In the genomic region with DNA sequence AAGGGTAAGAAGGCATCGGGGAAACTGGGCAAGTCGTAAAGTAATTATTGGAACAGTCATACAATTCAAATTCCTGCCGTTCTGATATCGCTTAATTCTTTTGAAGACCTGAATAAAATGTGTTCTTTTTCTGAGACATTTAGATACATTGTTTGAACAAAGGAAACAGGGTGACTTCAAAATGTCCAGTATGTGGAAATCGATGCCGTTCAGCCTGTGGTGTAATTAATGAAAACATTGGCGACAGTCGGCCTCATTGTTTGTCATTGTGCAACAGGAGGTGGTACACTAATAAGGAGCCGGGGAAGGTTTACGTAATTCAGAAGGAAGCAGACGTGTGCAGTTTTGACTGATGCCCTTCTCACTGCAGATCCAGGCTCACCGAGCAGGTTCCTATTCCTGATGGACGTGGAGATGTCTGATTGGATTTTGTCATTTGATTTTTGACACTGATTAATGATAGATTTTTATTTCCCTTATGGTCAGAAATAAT, we compare ENCODE assay signal across 1 cellular context.
TF ChIP-seq lines count a peak whose summit lies in the region.

No MANE protein-coding gene starts in this region.

TF ChIP-seq in HepG2, 621 proteins besides CTCF, POLR2A, EP300 and RAD21 (continued from another document and continues in another):
- TF ChIP-seq, protein P1, sequence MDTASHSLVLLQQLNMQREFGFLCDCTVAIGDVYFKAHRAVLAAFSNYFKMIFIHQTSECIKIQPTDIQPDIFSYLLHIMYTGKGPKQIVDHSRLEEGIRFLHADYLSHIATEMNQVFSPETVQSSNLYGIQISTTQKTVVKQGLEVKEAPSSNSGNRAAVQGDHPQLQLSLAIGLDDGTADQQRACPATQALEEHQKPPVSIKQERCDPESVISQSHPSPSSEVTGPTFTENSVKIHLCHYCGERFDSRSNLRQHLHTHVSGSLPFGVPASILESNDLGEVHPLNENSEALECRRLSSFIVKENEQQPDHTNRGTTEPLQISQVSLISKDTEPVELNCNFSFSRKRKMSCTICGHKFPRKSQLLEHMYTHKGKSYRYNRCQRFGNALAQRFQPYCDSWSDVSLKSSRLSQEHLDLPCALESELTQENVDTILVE (CRISPR knock-in tag; IDR thresholded peaks at IDR 0.05) = peak; percentile 72; the same call in 1 of the 2 replicates
- TF ChIP-seq ZNF709 (CRISPR knock-in tag; IDR thresholded peaks at IDR 0.05) (peak; percentile 51; the same call in 1 of the 2 replicates), ZNF713 (CRISPR knock-in tag; IDR thresholded peaks at IDR 0.05) (no peak), MIXL1 (CRISPR knock-in tag; IDR thresholded peaks at IDR 0.05) (peak; percentile 100), PHF21A (CRISPR knock-in tag; IDR thresholded peaks at IDR 0.05) (peak; percentile 88), REPIN1 (CRISPR knock-in tag; IDR thresholded peaks at IDR 0.05; ENCODE audit: borderline replicate concordance, low read depth) (no peak), BRD4 (CRISPR knock-in tag; IDR thresholded peaks at IDR 0.05) (peak; percentile 80), EHMT2 (IDR thresholded peaks at IDR 0.05; ENCODE audit: borderline replicate concordance, low read depth, low read length) (no peak), MBNL3 (CRISPR knock-in tag; conservative IDR thresholded peaks at IDR 0.05) (no peak), RXRB (CRISPR knock-in tag; IDR thresholded peaks at IDR 0.05; ENCODE audit: borderline replicate concordance) (peak; percentile 83), RELA (CRISPR knock-in tag; IDR thresholded peaks at IDR 0.05) (peak; percentile 84; the same call in 1 of the 2 replicates), ZNF746 (CRISPR knock-in tag; IDR thresholded peaks at IDR 0.05) (0 out of 2 replicates have a peak, but pooled peaks have one; percentile 29), RNF2 (conservative IDR thresholded peaks at IDR 0.05; ENCODE audit: low read depth) (no peak), NR2F6 (IDR thresholded peaks at IDR 0.05) (peak; percentile 78), NR2F6 (CRISPR knock-in tag; IDR thresholded peaks at IDR 0.05) (peak; percentile 69), ZNF567 (CRISPR knock-in tag; IDR thresholded peaks at IDR 0.05; ENCODE audit: borderline replicate concordance) (no peak), TRIM24 (CRISPR knock-in tag; IDR thresholded peaks at IDR 0.05) (peak; percentile 81; the same call in 1 of the 2 replicates), ZNF326 (CRISPR knock-in tag; IDR thresholded peaks at IDR 0.05; ENCODE audit: borderline replicate concordance) (no peak), RCOR2 (CRISPR knock-in tag; IDR thresholded peaks at IDR 0.05) (peak; percentile 93), MEIS2 (CRISPR knock-in tag; IDR thresholded peaks at IDR 0.05) (peak; percentile 89; the same call in 1 of the 2 replicates)
- TF ChIP-seq, protein P2, sequence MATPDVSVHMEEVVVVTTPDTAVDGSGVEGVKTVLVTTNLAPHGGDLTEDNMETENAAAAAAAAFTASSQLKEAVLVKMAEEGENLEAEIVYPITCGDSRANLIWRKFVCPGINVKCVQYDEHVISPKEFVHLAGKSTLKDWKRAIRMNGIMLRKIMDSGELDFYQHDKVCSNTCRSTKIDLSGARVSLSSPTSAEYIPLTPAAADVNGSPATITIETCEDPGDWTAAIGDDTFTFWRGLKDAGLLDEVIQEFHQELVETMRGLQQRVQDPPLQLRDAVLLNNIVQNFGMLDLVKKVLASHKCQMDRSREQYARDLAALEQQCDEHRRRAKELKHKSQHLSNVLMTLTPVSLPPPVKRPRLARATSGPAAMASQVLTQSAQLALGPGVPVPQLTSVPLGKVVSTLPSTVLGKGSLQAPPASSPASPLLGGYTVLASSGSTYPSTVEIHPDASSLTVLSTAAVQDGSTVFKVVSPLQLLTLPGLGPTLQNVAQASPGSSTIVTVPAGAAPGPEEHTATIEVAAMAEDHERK (CRISPR knock-in tag; IDR thresholded peaks at IDR 0.05; ENCODE audit: low read depth) = 0 out of 2 replicates have a peak, but pooled peaks have one; percentile 30
- TF ChIP-seq, protein P3, sequence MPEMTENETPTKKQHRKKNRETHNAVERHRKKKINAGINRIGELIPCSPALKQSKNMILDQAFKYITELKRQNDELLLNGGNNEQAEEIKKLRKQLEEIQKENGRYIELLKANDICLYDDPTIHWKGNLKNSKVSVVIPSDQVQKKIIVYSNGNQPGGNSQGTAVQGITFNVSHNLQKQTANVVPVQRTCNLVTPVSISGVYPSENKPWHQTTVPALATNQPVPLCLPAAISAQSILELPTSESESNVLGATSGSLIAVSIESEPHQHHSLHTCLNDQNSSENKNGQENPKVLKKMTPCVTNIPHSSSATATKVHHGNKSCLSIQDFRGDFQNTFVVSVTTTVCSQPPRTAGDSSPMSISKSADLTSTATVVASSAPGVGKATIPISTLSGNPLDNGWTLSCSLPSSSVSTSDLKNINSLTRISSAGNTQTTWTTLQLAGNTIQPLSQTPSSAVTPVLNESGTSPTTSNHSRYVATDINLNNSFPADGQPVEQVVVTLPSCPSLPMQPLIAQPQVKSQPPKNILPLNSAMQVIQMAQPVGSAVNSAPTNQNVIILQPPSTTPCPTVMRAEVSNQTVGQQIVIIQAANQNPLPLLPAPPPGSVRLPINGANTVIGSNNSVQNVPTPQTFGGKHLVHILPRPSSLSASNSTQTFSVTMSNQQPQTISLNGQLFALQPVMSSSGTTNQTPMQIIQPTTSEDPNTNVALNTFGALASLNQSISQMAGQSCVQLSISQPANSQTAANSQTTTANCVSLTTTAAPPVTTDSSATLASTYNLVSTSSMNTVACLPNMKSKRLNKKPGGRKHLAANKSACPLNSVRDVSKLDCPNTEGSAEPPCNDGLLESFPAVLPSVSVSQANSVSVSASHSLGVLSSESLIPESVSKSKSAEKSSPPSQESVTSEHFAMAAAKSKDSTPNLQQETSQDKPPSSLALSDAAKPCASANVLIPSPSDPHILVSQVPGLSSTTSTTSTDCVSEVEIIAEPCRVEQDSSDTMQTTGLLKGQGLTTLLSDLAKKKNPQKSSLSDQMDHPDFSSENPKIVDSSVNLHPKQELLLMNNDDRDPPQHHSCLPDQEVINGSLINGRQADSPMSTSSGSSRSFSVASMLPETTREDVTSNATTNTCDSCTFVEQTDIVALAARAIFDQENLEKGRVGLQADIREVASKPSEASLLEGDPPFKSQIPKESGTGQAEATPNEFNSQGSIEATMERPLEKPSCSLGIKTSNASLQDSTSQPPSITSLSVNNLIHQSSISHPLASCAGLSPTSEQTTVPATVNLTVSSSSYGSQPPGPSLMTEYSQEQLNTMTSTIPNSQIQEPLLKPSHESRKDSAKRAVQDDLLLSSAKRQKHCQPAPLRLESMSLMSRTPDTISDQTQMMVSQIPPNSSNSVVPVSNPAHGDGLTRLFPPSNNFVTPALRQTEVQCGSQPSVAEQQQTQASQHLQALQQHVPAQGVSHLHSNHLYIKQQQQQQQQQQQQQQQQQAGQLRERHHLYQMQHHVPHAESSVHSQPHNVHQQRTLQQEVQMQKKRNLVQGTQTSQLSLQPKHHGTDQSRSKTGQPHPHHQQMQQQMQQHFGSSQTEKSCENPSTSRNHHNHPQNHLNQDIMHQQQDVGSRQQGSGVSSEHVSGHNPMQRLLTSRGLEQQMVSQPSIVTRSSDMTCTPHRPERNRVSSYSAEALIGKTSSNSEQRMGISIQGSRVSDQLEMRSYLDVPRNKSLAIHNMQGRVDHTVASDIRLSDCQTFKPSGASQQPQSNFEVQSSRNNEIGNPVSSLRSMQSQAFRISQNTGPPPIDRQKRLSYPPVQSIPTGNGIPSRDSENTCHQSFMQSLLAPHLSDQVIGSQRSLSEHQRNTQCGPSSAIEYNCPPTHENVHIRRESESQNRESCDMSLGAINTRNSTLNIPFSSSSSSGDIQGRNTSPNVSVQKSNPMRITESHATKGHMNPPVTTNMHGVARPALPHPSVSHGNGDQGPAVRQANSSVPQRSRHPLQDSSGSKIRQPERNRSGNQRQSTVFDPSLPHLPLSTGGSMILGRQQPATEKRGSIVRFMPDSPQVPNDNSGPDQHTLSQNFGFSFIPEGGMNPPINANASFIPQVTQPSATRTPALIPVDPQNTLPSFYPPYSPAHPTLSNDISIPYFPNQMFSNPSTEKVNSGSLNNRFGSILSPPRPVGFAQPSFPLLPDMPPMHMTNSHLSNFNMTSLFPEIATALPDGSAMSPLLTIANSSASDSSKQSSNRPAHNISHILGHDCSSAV (CRISPR knock-in tag; IDR thresholded peaks at IDR 0.05; ENCODE audit: borderline replicate concordance) = no peak
- TF ChIP-seq, protein P4, sequence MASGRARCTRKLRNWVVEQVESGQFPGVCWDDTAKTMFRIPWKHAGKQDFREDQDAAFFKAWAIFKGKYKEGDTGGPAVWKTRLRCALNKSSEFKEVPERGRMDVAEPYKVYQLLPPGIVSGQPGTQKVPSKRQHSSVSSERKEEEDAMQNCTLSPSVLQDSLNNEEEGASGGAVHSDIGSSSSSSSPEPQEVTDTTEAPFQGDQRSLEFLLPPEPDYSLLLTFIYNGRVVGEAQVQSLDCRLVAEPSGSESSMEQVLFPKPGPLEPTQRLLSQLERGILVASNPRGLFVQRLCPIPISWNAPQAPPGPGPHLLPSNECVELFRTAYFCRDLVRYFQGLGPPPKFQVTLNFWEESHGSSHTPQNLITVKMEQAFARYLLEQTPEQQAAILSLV (CRISPR knock-in tag; IDR thresholded peaks at IDR 0.05; ENCODE audit: borderline replicate concordance) = no peak
- TF ChIP-seq, protein P5, sequence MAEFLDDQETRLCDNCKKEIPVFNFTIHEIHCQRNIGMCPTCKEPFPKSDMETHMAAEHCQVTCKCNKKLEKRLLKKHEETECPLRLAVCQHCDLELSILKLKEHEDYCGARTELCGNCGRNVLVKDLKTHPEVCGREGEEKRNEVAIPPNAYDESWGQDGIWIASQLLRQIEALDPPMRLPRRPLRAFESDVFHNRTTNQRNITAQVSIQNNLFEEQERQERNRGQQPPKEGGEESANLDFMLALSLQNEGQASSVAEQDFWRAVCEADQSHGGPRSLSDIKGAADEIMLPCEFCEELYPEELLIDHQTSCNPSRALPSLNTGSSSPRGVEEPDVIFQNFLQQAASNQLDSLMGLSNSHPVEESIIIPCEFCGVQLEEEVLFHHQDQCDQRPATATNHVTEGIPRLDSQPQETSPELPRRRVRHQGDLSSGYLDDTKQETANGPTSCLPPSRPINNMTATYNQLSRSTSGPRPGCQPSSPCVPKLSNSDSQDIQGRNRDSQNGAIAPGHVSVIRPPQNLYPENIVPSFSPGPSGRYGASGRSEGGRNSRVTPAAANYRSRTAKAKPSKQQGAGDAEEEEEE (CRISPR knock-in tag; IDR thresholded peaks at IDR 0.05; ENCODE audit: borderline replicate concordance) = no peak
- TF ChIP-seq, protein P6, sequence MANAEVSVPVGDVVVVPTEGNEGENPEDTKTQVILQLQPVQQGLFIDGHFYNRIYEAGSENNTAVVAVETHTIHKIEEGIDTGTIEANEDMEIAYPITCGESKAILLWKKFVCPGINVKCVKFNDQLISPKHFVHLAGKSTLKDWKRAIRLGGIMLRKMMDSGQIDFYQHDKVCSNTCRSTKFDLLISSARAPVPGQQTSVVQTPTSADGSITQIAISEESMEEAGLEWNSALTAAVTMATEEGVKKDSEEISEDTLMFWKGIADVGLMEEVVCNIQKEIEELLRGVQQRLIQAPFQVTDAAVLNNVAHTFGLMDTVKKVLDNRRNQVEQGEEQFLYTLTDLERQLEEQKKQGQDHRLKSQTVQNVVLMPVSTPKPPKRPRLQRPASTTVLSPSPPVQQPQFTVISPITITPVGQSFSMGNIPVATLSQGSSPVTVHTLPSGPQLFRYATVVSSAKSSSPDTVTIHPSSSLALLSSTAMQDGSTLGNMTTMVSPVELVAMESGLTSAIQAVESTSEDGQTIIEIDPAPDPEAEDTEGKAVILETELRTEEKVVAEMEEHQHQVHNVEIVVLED (CRISPR knock-in tag; IDR thresholded peaks at IDR 0.05; ENCODE audit: borderline replicate concordance) = peak; percentile 53; the same call in 1 of the 2 replicates
- TF ChIP-seq, protein P7, sequence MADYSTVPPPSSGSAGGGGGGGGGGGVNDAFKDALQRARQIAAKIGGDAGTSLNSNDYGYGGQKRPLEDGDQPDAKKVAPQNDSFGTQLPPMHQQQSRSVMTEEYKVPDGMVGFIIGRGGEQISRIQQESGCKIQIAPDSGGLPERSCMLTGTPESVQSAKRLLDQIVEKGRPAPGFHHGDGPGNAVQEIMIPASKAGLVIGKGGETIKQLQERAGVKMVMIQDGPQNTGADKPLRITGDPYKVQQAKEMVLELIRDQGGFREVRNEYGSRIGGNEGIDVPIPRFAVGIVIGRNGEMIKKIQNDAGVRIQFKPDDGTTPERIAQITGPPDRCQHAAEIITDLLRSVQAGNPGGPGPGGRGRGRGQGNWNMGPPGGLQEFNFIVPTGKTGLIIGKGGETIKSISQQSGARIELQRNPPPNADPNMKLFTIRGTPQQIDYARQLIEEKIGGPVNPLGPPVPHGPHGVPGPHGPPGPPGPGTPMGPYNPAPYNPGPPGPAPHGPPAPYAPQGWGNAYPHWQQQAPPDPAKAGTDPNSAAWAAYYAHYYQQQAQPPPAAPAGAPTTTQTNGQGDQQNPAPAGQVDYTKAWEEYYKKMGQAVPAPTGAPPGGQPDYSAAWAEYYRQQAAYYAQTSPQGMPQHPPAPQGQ (CRISPR knock-in tag; IDR thresholded peaks at IDR 0.05; ENCODE audit: borderline replicate concordance) = 0 out of 2 replicates have a peak, but pooled peaks have one; percentile 17
- TF ChIP-seq, protein P8, sequence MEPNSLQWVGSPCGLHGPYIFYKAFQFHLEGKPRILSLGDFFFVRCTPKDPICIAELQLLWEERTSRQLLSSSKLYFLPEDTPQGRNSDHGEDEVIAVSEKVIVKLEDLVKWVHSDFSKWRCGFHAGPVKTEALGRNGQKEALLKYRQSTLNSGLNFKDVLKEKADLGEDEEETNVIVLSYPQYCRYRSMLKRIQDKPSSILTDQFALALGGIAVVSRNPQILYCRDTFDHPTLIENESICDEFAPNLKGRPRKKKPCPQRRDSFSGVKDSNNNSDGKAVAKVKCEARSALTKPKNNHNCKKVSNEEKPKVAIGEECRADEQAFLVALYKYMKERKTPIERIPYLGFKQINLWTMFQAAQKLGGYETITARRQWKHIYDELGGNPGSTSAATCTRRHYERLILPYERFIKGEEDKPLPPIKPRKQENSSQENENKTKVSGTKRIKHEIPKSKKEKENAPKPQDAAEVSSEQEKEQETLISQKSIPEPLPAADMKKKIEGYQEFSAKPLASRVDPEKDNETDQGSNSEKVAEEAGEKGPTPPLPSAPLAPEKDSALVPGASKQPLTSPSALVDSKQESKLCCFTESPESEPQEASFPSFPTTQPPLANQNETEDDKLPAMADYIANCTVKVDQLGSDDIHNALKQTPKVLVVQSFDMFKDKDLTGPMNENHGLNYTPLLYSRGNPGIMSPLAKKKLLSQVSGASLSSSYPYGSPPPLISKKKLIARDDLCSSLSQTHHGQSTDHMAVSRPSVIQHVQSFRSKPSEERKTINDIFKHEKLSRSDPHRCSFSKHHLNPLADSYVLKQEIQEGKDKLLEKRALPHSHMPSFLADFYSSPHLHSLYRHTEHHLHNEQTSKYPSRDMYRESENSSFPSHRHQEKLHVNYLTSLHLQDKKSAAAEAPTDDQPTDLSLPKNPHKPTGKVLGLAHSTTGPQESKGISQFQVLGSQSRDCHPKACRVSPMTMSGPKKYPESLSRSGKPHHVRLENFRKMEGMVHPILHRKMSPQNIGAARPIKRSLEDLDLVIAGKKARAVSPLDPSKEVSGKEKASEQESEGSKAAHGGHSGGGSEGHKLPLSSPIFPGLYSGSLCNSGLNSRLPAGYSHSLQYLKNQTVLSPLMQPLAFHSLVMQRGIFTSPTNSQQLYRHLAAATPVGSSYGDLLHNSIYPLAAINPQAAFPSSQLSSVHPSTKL (CRISPR knock-in tag; IDR thresholded peaks at IDR 0.05) = peak; percentile 99
- TF ChIP-seq, protein P9, sequence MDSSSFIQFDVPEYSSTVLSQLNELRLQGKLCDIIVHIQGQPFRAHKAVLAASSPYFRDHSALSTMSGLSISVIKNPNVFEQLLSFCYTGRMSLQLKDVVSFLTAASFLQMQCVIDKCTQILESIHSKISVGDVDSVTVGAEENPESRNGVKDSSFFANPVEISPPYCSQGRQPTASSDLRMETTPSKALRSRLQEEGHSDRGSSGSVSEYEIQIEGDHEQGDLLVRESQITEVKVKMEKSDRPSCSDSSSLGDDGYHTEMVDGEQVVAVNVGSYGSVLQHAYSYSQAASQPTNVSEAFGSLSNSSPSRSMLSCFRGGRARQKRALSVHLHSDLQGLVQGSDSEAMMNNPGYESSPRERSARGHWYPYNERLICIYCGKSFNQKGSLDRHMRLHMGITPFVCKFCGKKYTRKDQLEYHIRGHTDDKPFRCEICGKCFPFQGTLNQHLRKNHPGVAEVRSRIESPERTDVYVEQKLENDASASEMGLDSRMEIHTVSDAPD (CRISPR knock-in tag; IDR thresholded peaks at IDR 0.05) = peak; percentile 86; the same call in 1 of the 2 replicates
